ENCODE assay signal across 21 cellular contexts in the genomic region with DNA sequence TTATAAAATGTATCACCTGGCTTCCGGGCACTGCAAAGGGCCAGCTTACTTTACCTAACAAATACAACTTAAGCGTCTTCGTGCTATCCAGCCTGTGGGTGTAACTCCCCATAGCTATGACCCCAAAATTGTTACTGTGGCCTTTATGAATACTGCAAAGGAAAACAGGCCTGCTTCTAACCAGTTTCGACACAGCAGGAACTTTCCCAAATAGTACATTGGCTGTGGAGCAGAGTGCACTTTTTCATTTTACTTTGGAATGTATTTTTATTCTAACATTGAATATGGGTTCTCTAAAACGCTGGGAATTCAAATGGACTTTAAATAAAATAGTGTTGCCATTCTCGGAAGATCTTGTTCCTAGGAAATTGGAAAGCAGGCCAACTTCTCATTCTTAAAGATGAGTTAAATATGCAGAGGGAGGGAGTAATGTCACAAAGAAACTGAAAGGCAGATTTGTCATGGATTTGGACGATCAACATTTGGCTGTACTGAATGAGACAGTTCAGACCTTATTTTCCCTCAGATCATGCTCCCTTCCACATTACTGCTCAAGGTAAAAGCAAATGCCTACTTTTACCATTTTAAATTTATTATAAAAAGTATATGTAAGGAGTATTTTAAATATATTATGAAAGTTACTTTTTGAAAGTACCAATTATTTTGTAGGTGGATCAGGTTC. TPM values are rescaled to one million over a fixed set of nuclear protein-coding genes. Genes with fewer than 3 reads are reported as not detected.
DNase-seq lines count a peak whose midpoint lies in the region; ATAC-seq and TF ChIP-seq lines count a peak whose summit lies in the region.
"Had no signal": no experiment of that assay in that cellular context is flagged by ENCODE, and none has a peak within 500 bp of the region (broad histone marks: within the 10 kb centered on the region; RNA-seq: fewer than 3 reads in every experiment).

No MANE protein-coding gene starts in this region.

- peak overlapping the region; percentile 35 for H3K27ac ChIP-seq in brain microvascular endothelial cell
- H3K27ac ChIP-seq in neural progenitor cell: no peak overlapping the region
- peak overlapping the region in 3 of 4 donors; percentile 12 to 30 (median 14) for H3K27ac ChIP-seq in upper lobe of left lung
- H3K27ac ChIP-seq: BLaER1 treated with 17β-estradiol and CSF1 and Interleukin-3, amounts not matched to agents 10 nM and 100 nM; psoas muscle; SJCRH30 had no signal

- WGBS in upper lobe of left lung, 2 donors: 76 to 81% methylated on average over 7 of the region's 7 CpGs

- POLR2A ChIA-PET in WTC11 (lab: Charles Lee): no interaction called here

- no peaks in the 10 kb centered on the region for H4K20me1 ChIP-seq in neural progenitor cell (ENCODE audit: low read depth)
- H4K20me1 ChIP-seq: BLaER1 treated with 17β-estradiol and CSF1 and Interleukin-3, amounts not matched to agents 10 nM and 100 nM had no signal

- TF ChIP-seq POLR2A in upper lobe of left lung (IDR thresholded peaks at IDR 0.05): no peak

- H3K4me1 ChIP-seq in neural progenitor cell (no peaks in the 10 kb centered on the region), upper lobe of left lung (peaks cover 0 to 3% (median 0%) of the 10 kb centered on the region in 4 donors)
- H3K4me1 ChIP-seq: BLaER1 treated with 17β-estradiol and CSF1 and Interleukin-3, amounts not matched to agents 10 nM and 100 nM; left lung; psoas muscle; SJCRH30 had no signal

- H3K27me3 Mint-ChIP-seq in neural progenitor cell (ENCODE audit: insufficient read depth, low read depth) (peaks cover 4% of the 10 kb centered on the region), WTC11 (ENCODE audit: low read depth) (peaks cover 19% of the 10 kb centered on the region)

- no peak overlapping the region for H3K4me3 Mint-ChIP-seq in neural progenitor cell
- H3K4me3 Mint-ChIP-seq in WTC11: no peak overlapping the region
- H3K4me3 Mint-ChIP-seq: naive thymus-derived CD8-positive, alpha-beta T cell; stimulated activated naive CD8-positive, alpha-beta T cell treated with anti-CD3 and anti-CD28 coated beads, Interleukin-15, Interleukin-2, amounts not matched to agents 100 ng/mL and 50 ng/mL, for 24 hours had no signal

- no peaks in the 10 kb centered on the region for H3K79me2 ChIP-seq in neural progenitor cell (ENCODE audit: low read depth)

- CTCF ChIA-PET in WTC11 (lab: Charles Lee): interaction anchor here (0.7 to 1.4 kb wide), 3 partner anchors 21 to 59 kb away, joined by 3 to 4 read pairs (median 3); no protein-coding TSS in a partner anchor

- peaks cover 13% of the 10 kb centered on the region for H3K4me1 Mint-ChIP-seq in neural progenitor cell
- H3K4me1 Mint-ChIP-seq in WTC11: no peaks in the 10 kb centered on the region

- H3K36me3 Mint-ChIP-seq in neural progenitor cell (no peaks in the 10 kb centered on the region), WTC11 (no peaks in the 10 kb centered on the region)
- H3K36me3 Mint-ChIP-seq: naive thymus-derived CD8-positive, alpha-beta T cell had no signal

- no peaks in the 10 kb centered on the region for H3K36me3 ChIP-seq in brain microvascular endothelial cell (replicated peaks)
- H3K36me3 ChIP-seq in neural progenitor cell: no peaks in the 10 kb centered on the region
- no peaks in the 10 kb centered on the region for H3K36me3 ChIP-seq in upper lobe of left lung
- H3K36me3 ChIP-seq: BLaER1 treated with 17β-estradiol and CSF1 and Interleukin-3, amounts not matched to agents 10 nM and 100 nM; left lung; SJCRH30 had no signal

- H3K4me2 ChIP-seq in neural progenitor cell: no peak overlapping the region
- H3K4me2 ChIP-seq: BLaER1 treated with 17β-estradiol and CSF1 and Interleukin-3, amounts not matched to agents 10 nM and 100 nM had no signal

- no peak for DNase-seq in brain microvascular endothelial cell
- DNase-seq in fibroblast of pulmonary artery (ENCODE audit: low read depth): peak; percentile 60
- no peak for DNase-seq in neural progenitor cell (ENCODE audit: low spot score)
- DNase-seq in upper lobe of left lung: no peak
- DNase-seq in WTC11 (ENCODE audit: low spot score): no peak
- no peak for DNase-seq in NCI-H446 (lab: John Stamatoyannopoulos, UW)
- no peak for DNase-seq in UCSD-AML1 (lab: John Stamatoyannopoulos, UW; ENCODE audit: unreplicated experiment)
- DNase-seq: activated CD4-positive, CD25-positive, alpha-beta regulatory T cell treated with anti-CD3 and anti-CD28 coated beads, Interleukin-2, amount 50 U/mL, for 72 hours; activated gamma-delta T cell treated with Interleukin-2 at 50 U/mL for 16 hours; DMS53; dorsolateral prefrontal cortex; left lung; MM.1S; naive thymus-derived CD8-positive, alpha-beta T cell; NCI-H187 treated with DMSO at 0.1 percent for 48 hours; NCI-H510A; psoas muscle; SJCRH30 had no signal

- H3K27me3 ChIP-seq in brain microvascular endothelial cell (replicated peaks) (no peaks in the 10 kb centered on the region), neural progenitor cell (no peaks in the 10 kb centered on the region), upper lobe of left lung (no peaks in the 10 kb centered on the region)
- H3K27me3 ChIP-seq: BLaER1 treated with 17β-estradiol and CSF1 and Interleukin-3, amounts not matched to agents 10 nM and 100 nM; dorsolateral prefrontal cortex; left lung; SJCRH30 had no signal

- H3K9me3 ChIP-seq in neural progenitor cell (ENCODE audit: low read depth) (no peaks in the 10 kb centered on the region), upper lobe of left lung (no peaks in the 10 kb centered on the region)
- H3K9me3 ChIP-seq: BLaER1 treated with 17β-estradiol and CSF1 and Interleukin-3, amounts not matched to agents 10 nM and 100 nM; left lung; psoas muscle; SJCRH30 had no signal

- H3K4me3 ChIP-seq in brain microvascular endothelial cell (ENCODE audit: low read depth, low read length) (no peak overlapping the region), fibroblast of pulmonary artery (replicated peaks; ENCODE audit: low read depth, low read length) (no peak overlapping the region), neural progenitor cell (no peak overlapping the region), upper lobe of left lung (no peak overlapping the region)
- H3K4me3 ChIP-seq: BLaER1 treated with 17β-estradiol and CSF1 and Interleukin-3, amounts not matched to agents 10 nM and 100 nM; dorsolateral prefrontal cortex; left lung; psoas muscle; SJCRH30 had no signal

- H3F3A ChIP-seq in neural progenitor cell (ENCODE audit: low read depth): no peaks in the 10 kb centered on the region

- TF ChIP-seq EP300 in upper lobe of left lung (IDR thresholded peaks at IDR 0.05): no peak

- no peaks in the 10 kb centered on the region for H3K9me3 Mint-ChIP-seq in neural progenitor cell
- H3K9me3 Mint-ChIP-seq in WTC11: no peaks in the 10 kb centered on the region
- H3K9me3 Mint-ChIP-seq: naive thymus-derived CD8-positive, alpha-beta T cell; stimulated activated naive CD8-positive, alpha-beta T cell treated with anti-CD3 and anti-CD28 coated beads, Interleukin-15, Interleukin-2, amounts not matched to agents 100 ng/mL and 50 ng/mL, for 24 hours had no signal

- no peak overlapping the region for H2AFZ ChIP-seq in neural progenitor cell (replicated peaks)

- TF ChIP-seq CTCF in brain microvascular endothelial cell (IDR thresholded peaks at IDR 0.05; ENCODE audit: low read depth, low read length, missing control alignments) (no peak), fibroblast of pulmonary artery (IDR thresholded peaks at IDR 0.05; ENCODE audit: low read length, missing control alignments) (no peak), neural progenitor cell (IDR thresholded peaks at IDR 0.05) (no peak), upper lobe of left lung (IDR thresholded peaks at IDR 0.05) (no peak), WTC11 (IDR thresholded peaks at IDR 0.05) (no peak)

- H3K27ac Mint-ChIP-seq in neural progenitor cell (peak overlapping the region; percentile 7), WTC11 (no peak overlapping the region)
- H3K27ac Mint-ChIP-seq: naive thymus-derived CD8-positive, alpha-beta T cell; stimulated activated naive CD8-positive, alpha-beta T cell treated with anti-CD3 and anti-CD28 coated beads, Interleukin-15, Interleukin-2, amounts not matched to agents 100 ng/mL and 50 ng/mL, for 24 hours had no signal

- no peak overlapping the region for H3K9ac ChIP-seq in neural progenitor cell
- H3K9ac ChIP-seq: BLaER1 treated with 17β-estradiol and CSF1 and Interleukin-3, amounts not matched to agents 10 nM and 100 nM had no signal

- ATAC-seq in upper lobe of left lung (ENCODE audit: low FRiP score in 2 of 2) (peak in 1 of 2 donors; percentile 45), WTC11 (no peak)
- ATAC-seq: left lung; naive thymus-derived CD8-positive, alpha-beta T cell; psoas muscle had no signal

- in situ Hi-C loops in brain microvascular endothelial cell (cut with HindIII; ENCODE audit: low pct_ligation_motif_present, low sequenced_read_pairs): no loop called here

TF ChIP-seq in WTC11, 78 proteins besides CTCF, POLR2A, EP300 and RAD21 (continues in another document):
- TF ChIP-seq, protein P1, sequence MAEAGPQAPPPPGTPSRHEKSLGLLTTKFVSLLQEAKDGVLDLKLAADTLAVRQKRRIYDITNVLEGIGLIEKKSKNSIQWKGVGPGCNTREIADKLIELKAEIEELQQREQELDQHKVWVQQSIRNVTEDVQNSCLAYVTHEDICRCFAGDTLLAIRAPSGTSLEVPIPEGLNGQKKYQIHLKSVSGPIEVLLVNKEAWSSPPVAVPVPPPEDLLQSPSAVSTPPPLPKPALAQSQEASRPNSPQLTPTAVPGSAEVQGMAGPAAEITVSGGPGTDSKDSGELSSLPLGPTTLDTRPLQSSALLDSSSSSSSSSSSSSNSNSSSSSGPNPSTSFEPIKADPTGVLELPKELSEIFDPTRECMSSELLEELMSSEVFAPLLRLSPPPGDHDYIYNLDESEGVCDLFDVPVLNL (CRISPR knock-in tag; IDR thresholded peaks at IDR 0.05; ENCODE audit: borderline replicate concordance, low read depth): no peak
- TF ChIP-seq USF2 (CRISPR knock-in tag; IDR thresholded peaks at IDR 0.05) (no peak), ZNF219 (CRISPR knock-in tag; IDR thresholded peaks at IDR 0.05; ENCODE audit: borderline replicate concordance) (no peak)

RNA-seq across cellular contexts. Expression of gene ARHGAP29, which starts 39.7 kb away (rescaled TPM):
- total RNA-seq in neural progenitor cell (ENCODE audit: low replicate concordance): 11.4 and 14.8 TPM in 2 replicates
- 10 to 100 TPM; 43.8 to 87.5 (median 49.0) TPM for total RNA-seq in upper lobe of left lung
- total RNA-seq in WTC11 (2021): 3.5 to 6.6 TPM (median 4.4 TPM) in 3 replicates
- total RNA-seq: naive thymus-derived CD8-positive, alpha-beta T cell; T-helper 2 cell treated with Interferon-gamma antibody and Interleukin-4, amounts not matched to agents 100 ng/mL and 5 ng/mL, for 36 hours had no signal
